8 cellular contexts compared by ENCODE assay signal in the genomic region with DNA sequence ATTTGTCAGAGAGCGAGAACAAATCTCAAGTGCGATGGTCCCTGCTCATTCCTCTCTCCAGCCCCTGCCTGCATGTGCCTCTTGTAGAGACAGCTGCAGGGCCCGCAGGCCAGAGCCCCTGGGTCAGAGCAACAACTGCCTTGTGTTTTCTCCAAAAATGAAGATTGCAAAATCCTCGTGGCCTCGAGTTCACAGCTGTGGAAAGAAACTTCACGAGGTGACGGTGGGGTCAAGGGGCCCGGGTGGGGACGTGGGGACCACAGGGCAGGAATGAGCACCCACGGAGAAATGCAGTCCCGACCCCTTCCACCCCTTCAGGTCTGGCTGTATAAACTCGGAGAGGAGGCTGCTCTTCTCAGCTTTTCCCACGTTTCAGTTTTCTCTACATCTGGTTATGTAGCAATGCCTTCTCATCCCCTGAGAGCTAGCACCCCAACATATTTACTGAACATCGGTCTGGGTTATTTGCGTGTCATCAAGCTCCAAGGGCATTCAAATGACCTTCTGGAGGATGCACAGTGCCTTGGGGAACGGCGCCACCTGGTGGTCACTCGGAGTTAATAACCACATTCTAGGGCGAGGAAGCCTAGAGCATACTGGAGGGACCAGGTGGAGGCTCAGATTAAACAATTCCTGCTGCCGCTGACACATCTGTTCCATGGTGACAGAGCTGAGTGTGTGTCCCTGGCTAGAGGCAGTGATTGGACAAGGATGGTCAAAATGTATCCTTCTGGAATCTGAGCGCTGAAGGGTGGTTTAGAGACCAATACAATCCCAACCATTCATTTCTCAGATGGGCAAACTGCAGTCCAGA.
DNase-seq lines count a peak whose midpoint lies in the region; ATAC-seq and TF ChIP-seq lines count a peak whose summit lies in the region.

No MANE protein-coding gene starts in this region.

- peak; percentile 94 for TF ChIP-seq CTCF in thoracic aorta (IDR thresholded peaks at IDR 0.05)

- DNase-seq in Daoy (ENCODE audit: low read depth) (peak; percentile 52), KBM-7 (peak; percentile 73), RPMI7951 (ENCODE audit: low read depth) (peak; percentile 47), foreskin melanocyte (peak; percentile 38), occipital lobe (lab: John Stamatoyannopoulos, UW) (peak; percentile 77), thoracic aorta (ENCODE audit: low spot score) (peak; percentile 21)
- peak; percentile 48 for DNase-seq in activated T-helper 2 cell treated with anti-CD3 and anti-CD28 coated beads, Interferon-gamma antibody, Interleukin-2, Interleukin-4, amounts not matched to agents 10 μg/mL and 5 μg/mL and 100 μg/mL, durations not matched to agents 14 hours and 24 hours and 36 hours (ENCODE audit: low spot score)

- intact Hi-C loops in activated T-helper 2 cell treated with anti-CD3 and anti-CD28 coated beads, Interferon-gamma antibody, Interleukin-2, Interleukin-4, amounts not matched to agents 10 μg/mL and 5 μg/mL and 100 μg/mL, durations not matched to agents 14 hours and 24 hours and 36 hours (cut with micrococcal nuclease): loop anchor here (1.0 to 10.0 kb wide), 4 partner anchors 144 to 822 kb away; no protein-coding TSS in a partner anchor

- H3K36me3 ChIP-seq in thoracic aorta: no peaks in the 10 kb centered on the region

- H3K36me3 Mint-ChIP-seq in activated T-helper 2 cell treated with anti-CD3 and anti-CD28 coated beads, Interferon-gamma antibody, Interleukin-2, Interleukin-4, amounts not matched to agents 10 μg/mL and 5 μg/mL and 100 μg/mL, durations not matched to agents 14 hours and 24 hours and 36 hours (ENCODE audit: low read depth): no peaks in the 10 kb centered on the region

- no peak overlapping the region for H3K27ac ChIP-seq in thoracic aorta

- H3K27ac Mint-ChIP-seq in activated T-helper 2 cell treated with anti-CD3 and anti-CD28 coated beads, Interferon-gamma antibody, Interleukin-2, Interleukin-4, amounts not matched to agents 10 μg/mL and 5 μg/mL and 100 μg/mL, durations not matched to agents 14 hours and 24 hours and 36 hours: no peak overlapping the region

- H3K4me3 Mint-ChIP-seq in activated T-helper 2 cell treated with anti-CD3 and anti-CD28 coated beads, Interferon-gamma antibody, Interleukin-2, Interleukin-4, amounts not matched to agents 10 μg/mL and 5 μg/mL and 100 μg/mL, durations not matched to agents 14 hours and 24 hours and 36 hours (ENCODE audit: low read depth): no peak overlapping the region

- no peaks in the 10 kb centered on the region for H3K9me3 ChIP-seq in thoracic aorta

- H3K9me3 Mint-ChIP-seq in activated T-helper 2 cell treated with anti-CD3 and anti-CD28 coated beads, Interferon-gamma antibody, Interleukin-2, Interleukin-4, amounts not matched to agents 10 μg/mL and 5 μg/mL and 100 μg/mL, durations not matched to agents 14 hours and 24 hours and 36 hours: no peaks in the 10 kb centered on the region

- no peak overlapping the region for H3K4me3 ChIP-seq in thoracic aorta

- no peaks in the 10 kb centered on the region for H3K27me3 ChIP-seq in thoracic aorta (replicated peaks; ENCODE audit: insufficient read depth)

- in situ Hi-C loops in KBM-7 (cut with MboI; ENCODE audit: low pct_unique_long_range_greater_than_20kb, low sequenced_read_pairs): loop anchor here (10.0 kb wide), 1 partner anchor 142 kb away; no protein-coding TSS in a partner anchor

- H3K4me1 ChIP-seq in thoracic aorta (ENCODE audit: control insufficient read depth in 1 of 2, low read depth in 2 of 2): no peaks in the 10 kb centered on the region

- ATAC-seq in GM21619 (IDR thresholded peaks at IDR 0.05; ENCODE audit: unreplicated experiment): peak; percentile 98
- no peak for ATAC-seq in thoracic aorta (ENCODE audit: insufficient number of reproducible peaks, low FRiP score, low read depth)

- peaks cover 8% of the 10 kb centered on the region for H3K27me3 Mint-ChIP-seq in activated T-helper 2 cell treated with anti-CD3 and anti-CD28 coated beads, Interferon-gamma antibody, Interleukin-2, Interleukin-4, amounts not matched to agents 10 μg/mL and 5 μg/mL and 100 μg/mL, durations not matched to agents 14 hours and 24 hours and 36 hours (ENCODE audit: low read depth)

- no peaks in the 10 kb centered on the region for H3K4me1 Mint-ChIP-seq in activated T-helper 2 cell treated with anti-CD3 and anti-CD28 coated beads, Interferon-gamma antibody, Interleukin-2, Interleukin-4, amounts not matched to agents 10 μg/mL and 5 μg/mL and 100 μg/mL, durations not matched to agents 14 hours and 24 hours and 36 hours (ENCODE audit: low read depth)

Comparison
In these comparisons a context has a peak if more than half of its experiments do, and no peak if none do; other contexts are left out.
1. DNase-seq: peak in every context shown above with its lines; median percentile 77 in occipital lobe; 73 in KBM-7; 52 in Daoy; 48 in activated T-helper 2 cell treated with anti-CD3 and anti-CD28 coated beads, Interferon-gamma antibody, Interleukin-2, Interleukin-4, amounts not matched to agents 10 μg/mL and 5 μg/mL and 100 μg/mL, durations not matched to agents 14 hours and 24 hours and 36 hours; 47 in RPMI7951; 38 in foreskin melanocyte; 21 in thoracic aorta.